In genomic region chr19:16514383-16515019, GRCh38 we compare ENCODE assay signal across 1 cellular context.
TF ChIP-seq lines count a peak whose summit lies in the region.

No MANE protein-coding gene starts in this region.

TF ChIP-seq in WTC11, 78 proteins besides CTCF, POLR2A, EP300 and RAD21 (continued from another document):
- no peak for TF ChIP-seq ZNF425 (CRISPR knock-in tag; conservative IDR thresholded peaks at IDR 0.05)
- TF ChIP-seq ELF4 (CRISPR knock-in tag; IDR thresholded peaks at IDR 0.05; ENCODE audit: low read depth), result no peak
- TF ChIP-seq CREM (CRISPR knock-in tag; IDR thresholded peaks at IDR 0.05), result no peak
- no peak for TF ChIP-seq ZNF121 (CRISPR knock-in tag; IDR thresholded peaks at IDR 0.05)
- TF ChIP-seq NR1H2 (CRISPR knock-in tag; IDR thresholded peaks at IDR 0.05), result no peak
- TF ChIP-seq ATF1 (CRISPR knock-in tag; IDR thresholded peaks at IDR 0.05), result no peak
- no peak for TF ChIP-seq E2F1 (CRISPR knock-in tag; IDR thresholded peaks at IDR 0.05)
- TF ChIP-seq, protein P1, sequence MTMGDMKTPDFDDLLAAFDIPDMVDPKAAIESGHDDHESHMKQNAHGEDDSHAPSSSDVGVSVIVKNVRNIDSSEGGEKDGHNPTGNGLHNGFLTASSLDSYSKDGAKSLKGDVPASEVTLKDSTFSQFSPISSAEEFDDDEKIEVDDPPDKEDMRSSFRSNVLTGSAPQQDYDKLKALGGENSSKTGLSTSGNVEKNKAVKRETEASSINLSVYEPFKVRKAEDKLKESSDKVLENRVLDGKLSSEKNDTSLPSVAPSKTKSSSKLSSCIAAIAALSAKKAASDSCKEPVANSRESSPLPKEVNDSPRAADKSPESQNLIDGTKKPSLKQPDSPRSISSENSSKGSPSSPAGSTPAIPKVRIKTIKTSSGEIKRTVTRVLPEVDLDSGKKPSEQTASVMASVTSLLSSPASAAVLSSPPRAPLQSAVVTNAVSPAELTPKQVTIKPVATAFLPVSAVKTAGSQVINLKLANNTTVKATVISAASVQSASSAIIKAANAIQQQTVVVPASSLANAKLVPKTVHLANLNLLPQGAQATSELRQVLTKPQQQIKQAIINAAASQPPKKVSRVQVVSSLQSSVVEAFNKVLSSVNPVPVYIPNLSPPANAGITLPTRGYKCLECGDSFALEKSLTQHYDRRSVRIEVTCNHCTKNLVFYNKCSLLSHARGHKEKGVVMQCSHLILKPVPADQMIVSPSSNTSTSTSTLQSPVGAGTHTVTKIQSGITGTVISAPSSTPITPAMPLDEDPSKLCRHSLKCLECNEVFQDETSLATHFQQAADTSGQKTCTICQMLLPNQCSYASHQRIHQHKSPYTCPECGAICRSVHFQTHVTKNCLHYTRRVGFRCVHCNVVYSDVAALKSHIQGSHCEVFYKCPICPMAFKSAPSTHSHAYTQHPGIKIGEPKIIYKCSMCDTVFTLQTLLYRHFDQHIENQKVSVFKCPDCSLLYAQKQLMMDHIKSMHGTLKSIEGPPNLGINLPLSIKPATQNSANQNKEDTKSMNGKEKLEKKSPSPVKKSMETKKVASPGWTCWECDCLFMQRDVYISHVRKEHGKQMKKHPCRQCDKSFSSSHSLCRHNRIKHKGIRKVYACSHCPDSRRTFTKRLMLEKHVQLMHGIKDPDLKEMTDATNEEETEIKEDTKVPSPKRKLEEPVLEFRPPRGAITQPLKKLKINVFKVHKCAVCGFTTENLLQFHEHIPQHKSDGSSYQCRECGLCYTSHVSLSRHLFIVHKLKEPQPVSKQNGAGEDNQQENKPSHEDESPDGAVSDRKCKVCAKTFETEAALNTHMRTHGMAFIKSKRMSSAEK (CRISPR knock-in tag; IDR thresholded peaks at IDR 0.05; ENCODE audit: borderline replicate concordance), result no peak
- no peak for TF ChIP-seq FOXJ3 (CRISPR knock-in tag; IDR thresholded peaks at IDR 0.05; ENCODE audit: borderline replicate concordance)
